In the genomic region with DNA sequence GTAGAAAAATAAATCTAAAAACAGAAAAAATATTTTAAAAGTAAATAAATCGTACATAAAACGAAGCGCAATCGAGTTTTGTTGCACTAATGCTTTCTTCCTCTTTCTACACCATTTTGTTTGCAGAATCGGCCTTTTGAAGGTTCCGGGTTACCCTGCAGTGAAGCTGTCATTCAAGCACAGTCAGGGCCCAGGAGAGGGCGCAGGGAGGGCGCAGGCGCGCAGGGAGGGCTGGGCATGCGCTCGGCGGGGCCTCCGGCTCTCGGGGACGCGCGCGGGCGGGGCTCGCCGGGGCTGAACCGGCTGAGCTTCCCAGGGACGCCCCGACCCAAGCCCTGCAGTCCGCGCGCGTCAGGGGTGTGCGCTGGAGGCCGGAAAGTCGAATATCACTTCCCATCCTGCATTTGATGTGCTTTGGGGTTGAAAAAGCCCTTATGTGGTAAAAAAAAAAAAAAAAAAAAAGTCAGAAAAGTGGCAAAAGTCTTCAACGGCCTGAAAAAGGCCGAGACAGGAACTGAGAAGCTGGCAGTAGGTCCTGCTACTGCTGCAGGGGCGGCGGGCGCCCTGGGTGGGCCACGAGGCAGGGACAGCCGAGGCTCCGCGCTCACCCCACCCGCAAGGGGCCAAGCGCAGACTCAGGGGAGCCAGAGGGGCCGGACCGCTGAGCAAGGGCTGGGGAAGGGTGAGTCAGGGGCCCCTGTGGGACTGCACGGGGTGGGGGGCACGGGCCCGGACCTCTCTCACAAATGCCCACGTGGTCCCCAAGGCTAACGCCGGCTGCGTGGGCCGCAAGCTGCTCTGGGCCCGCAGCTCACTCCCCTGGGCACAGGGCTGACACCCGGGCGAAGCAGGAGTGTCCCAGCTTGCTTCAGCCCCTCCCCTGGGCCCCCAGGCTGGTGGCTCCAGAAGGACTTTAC, we compare ENCODE assay signal across 8 cellular contexts. TPM values are rescaled to one million over a fixed set of nuclear protein-coding genes. Genes with fewer than 3 reads are reported as not detected.
DNase-seq lines count a peak whose midpoint lies in the region; ATAC-seq and TF ChIP-seq lines count a peak whose summit lies in the region.

No MANE protein-coding gene starts in this region.

- ATAC-seq in GM19438 (IDR thresholded peaks at IDR 0.05; ENCODE audit: low read depth, unreplicated experiment) (peak; percentile 99), HG03565 (IDR thresholded peaks at IDR 0.05; ENCODE audit: unreplicated experiment) (peak; percentile 99), esophagus mucosa (peak; percentile 98)
- ATAC-seq in activated T-cell treated with anti-CD3 and anti-CD28 coated beads, Interleukin-2, amount 50 U/mL, for 4 hours: peak; percentile 100

- H2AFZ ChIP-seq in OCI-LY3 (ENCODE audit: low read depth, low read length): 0 out of 2 replicates have a peak overlapping the region, but pooled peaks have one; percentile 42

- no peaks in the 10 kb centered on the region for H3K9me3 ChIP-seq in OCI-LY3 (ENCODE audit: insufficient read depth, low read length)
- H3K9me3 ChIP-seq in mucosa of rectum (ENCODE audit: control insufficient read depth in 2 of 2, low read length in 2 of 2): no peaks in the 10 kb centered on the region

- H4K20me1 ChIP-seq in OCI-LY3 (ENCODE audit: insufficient read depth, low read length): no peaks in the 10 kb centered on the region

- peaks cover 3 to 13% (median 8%) of the 10 kb centered on the region in 7 donors for H3K9me3 Mint-ChIP-seq in CD14-positive monocyte
- H3K9me3 Mint-ChIP-seq in activated T-cell treated with anti-CD3 and anti-CD28 coated beads, Interleukin-2, amount 50 U/mL, for 4 hours: peaks cover 20% of the 10 kb centered on the region

- no peaks in the 10 kb centered on the region for H3K79me2 ChIP-seq in OCI-LY3 (ENCODE audit: low read length)

- peaks cover 8% of the 10 kb centered on the region; the same call in 1 of the 2 replicates for H3K4me1 ChIP-seq in OCI-LY3 (ENCODE audit: low read length)
- peaks cover 9% of the 10 kb centered on the region in 2 donors for H3K4me1 ChIP-seq in mucosa of rectum (ENCODE audit: control insufficient read depth in 2 of 2, insufficient read depth in 2 of 2, low read length in 2 of 2)

- peaks cover 28% of the 10 kb centered on the region for H3K4me1 Mint-ChIP-seq in CD14-positive monocyte
- H3K4me1 Mint-ChIP-seq in activated T-cell treated with anti-CD3 and anti-CD28 coated beads, Interleukin-2, amount 50 U/mL, for 4 hours (ENCODE audit: low read depth): peaks cover 8% of the 10 kb centered on the region

- peak; percentile 94 for DNase-seq in CD14-positive monocyte (ENCODE audit: low spot score)
- DNase-seq in activated T-cell treated with anti-CD3 and anti-CD28 coated beads, Interleukin-2, amount 50 U/mL, for 4 hours: peak; percentile 78
- peak; percentile 89 for DNase-seq in stimulated activated CD8-positive, alpha-beta memory T cell treated with anti-CD3 and anti-CD28 coated beads, Interleukin-4, amount 100 ng/mL, for 24 hours (ENCODE audit: low read depth)

- H3K4me3 Mint-ChIP-seq in CD14-positive monocyte: peak overlapping the region; percentile 58 to 77
- H3K4me3 Mint-ChIP-seq in activated T-cell treated with anti-CD3 and anti-CD28 coated beads, Interleukin-2, amount 50 U/mL, for 4 hours: peak overlapping the region; percentile 71

- H3K27me3 Mint-ChIP-seq in CD14-positive monocyte (ENCODE audit: low read depth in 3 of 3): peaks cover 0 to 2% (median 0%) of the 10 kb centered on the region in 3 donors
- H3K27me3 Mint-ChIP-seq in activated T-cell treated with anti-CD3 and anti-CD28 coated beads, Interleukin-2, amount 50 U/mL, for 4 hours (ENCODE audit: low read depth): no peaks in the 10 kb centered on the region

- peak overlapping the region; percentile 69 for H3K4me3 ChIP-seq in OCI-LY3 (ENCODE audit: low read length)
- H3K4me3 ChIP-seq in mucosa of rectum (ENCODE audit: low read length in 2 of 2): peak overlapping the region; percentile 57 to 67

- no peaks in the 10 kb centered on the region for H3K27me3 ChIP-seq in OCI-LY3 (ENCODE audit: low read depth, low read length)
- H3K27me3 ChIP-seq in mucosa of rectum (ENCODE audit: control insufficient read depth in 2 of 2, insufficient read depth in 2 of 2, low read length in 2 of 2): no peaks in the 10 kb centered on the region

- peak overlapping the region; percentile 50 for H3K27ac ChIP-seq in OCI-LY3 (ENCODE audit: low read length)
- peak overlapping the region; percentile 74 to 76 for H3K27ac ChIP-seq in mucosa of rectum (ENCODE audit: low read depth in 2 of 2, low read length in 2 of 2)

- H3K4me2 ChIP-seq in OCI-LY3 (ENCODE audit: low read length): peak overlapping the region; percentile 68

- H3K36me3 ChIP-seq in OCI-LY3 (replicated peaks; ENCODE audit: low read depth, low read length) (no peaks in the 10 kb centered on the region), mucosa of rectum (ENCODE audit: control insufficient read depth in 2 of 2, insufficient read depth in 2 of 2, low read length in 2 of 2) (no peaks in the 10 kb centered on the region)

- peaks cover 0 to 7% of the 10 kb centered on the region in 2 donors for H3K36me3 Mint-ChIP-seq in CD14-positive monocyte
- H3K36me3 Mint-ChIP-seq in activated T-cell treated with anti-CD3 and anti-CD28 coated beads, Interleukin-2, amount 50 U/mL, for 4 hours (ENCODE audit: insufficient read depth): peaks cover 3% of the 10 kb centered on the region

- H3K9ac ChIP-seq in OCI-LY3 (ENCODE audit: low read length) (peak overlapping the region; percentile 59), mucosa of rectum (ENCODE audit: low read depth in 1 of 2, low read length in 2 of 2) (peak overlapping the region in 1 of 2 donors; percentile 67)

- intact Hi-C loops in CD14-positive monocyte (cut with micrococcal nuclease): loop anchor here in 1 of 2 donors (5.0 to 10.0 kb wide), 2 partner anchors 79 to 492 kb away; partner anchors contain the start of genes C6orf120 and WDR27

- TF ChIP-seq CTCF in CD14-positive monocyte (IDR thresholded peaks at IDR 0.05) (peak; percentile 35), OCI-LY3 (IDR thresholded peaks at IDR 0.05; ENCODE audit: low read depth, low read length) (peak; percentile 25)

- peak overlapping the region; percentile 88 to 97 (median 93) for H3K27ac Mint-ChIP-seq in CD14-positive monocyte

RNA-seq across cellular contexts. Expression of gene THBS2, which starts 40.5 kb away (rescaled TPM):
- under 1 TPM in 1 of 2 donors, not detected in 1; 0.03 TPM for polyA plus RNA-seq in CD14-positive monocyte
- total RNA-seq in activated T-cell treated with anti-CD3 and anti-CD28 coated beads, Interleukin-2, amount 50 U/mL, for 4 hours: under 1 TPM in 2 of 3 donors, not detected in 1; 0.05 to 0.18 TPM
- 50.0 TPM for total RNA-seq in esophagus mucosa

Comparison
In these comparisons a context has a peak if more than half of its experiments do, and no peak if none do; other contexts are left out.
1. Peak in every context shown above with its lines: DNase-seq, ATAC-seq, H3K4me3 ChIP-seq and H3K27ac ChIP-seq.
2. RNA of gene THBS2, which starts 40.5 kb away (total RNA-seq): 50.0 TPM in esophagus mucosa (single experiment); 0.05 to 0.18 TPM in activated T-cell treated with anti-CD3 and anti-CD28 coated beads, Interleukin-2, amount 50 U/mL, for 4 hours; every median in the first group is over 10 times any median in the second.